8 cellular contexts compared by ENCODE assay signal in genomic region chr17:76701471-76701967, GRCh38. TPM values are rescaled to one million over a fixed set of nuclear protein-coding genes. Genes with fewer than 3 reads are reported as not detected.
A peak's percentile ranks its signal among the peaks of the same experiment; 100 is the strongest.
DNase-seq lines count a peak whose midpoint lies in the region; ATAC-seq and TF ChIP-seq lines count a peak whose summit lies in the region.
"Had no signal": no experiment of that assay in that cellular context is flagged by ENCODE, and none has a peak within 500 bp of the region (broad histone marks: within the 10 kb centered on the region; RNA-seq: fewer than 3 reads in every experiment).

No MANE protein-coding gene starts in this region.

- H3K23ac ChIP-seq in mesenchymal stem cell (ENCODE audit: low read length in 2 of 2) = peak overlapping the region in 1 of 2 experiments; percentile 54

- H3K9ac ChIP-seq in mesenchymal stem cell (ENCODE audit: low read length) = peak overlapping the region; percentile 87

- intact Hi-C loops in upper lobe of right lung (cut with DNase I) = no loop called here

- 62% methylated on average over 11 of the region's 11 CpGs for WGBS in mesenchymal stem cell

- H3K18ac ChIP-seq in mesenchymal stem cell (ENCODE audit: low read depth in 1 of 2, low read length in 2 of 2) = peak overlapping the region; percentile 81 to 88

- no peak overlapping the region for H2AFZ ChIP-seq in mesenchymal stem cell (ENCODE audit: low read depth, low read length)

- peak overlapping the region; percentile 92 for H3K27ac ChIP-seq in mesenchymal stem cell (ENCODE audit: low read length, poor library complexity, severe bottlenecking)
- peak overlapping the region; percentile 47 for H3K27ac ChIP-seq in upper lobe of right lung

- H3K14ac ChIP-seq in mesenchymal stem cell (ENCODE audit: low read length in 2 of 2) = peak overlapping the region in 1 of 2 experiments; percentile 28

- peak overlapping the region; percentile 98 for H2AK5ac ChIP-seq in mesenchymal stem cell (ENCODE audit: low read length, severe bottlenecking)

- H3K27me3 ChIP-seq in mesenchymal stem cell (ENCODE audit: control insufficient read depth in 1 of 2, insufficient read depth in 1 of 2, low read length in 2 of 2) = no peaks in the 10 kb centered on the region
- no peaks in the 10 kb centered on the region for H3K27me3 ChIP-seq in upper lobe of right lung

- DNase-seq in astrocyte of the hippocampus (ENCODE audit: low read depth, low spot score) = peak; percentile 59
- no peak for DNase-seq in mesenchymal stem cell
- DNase-seq in upper lobe of right lung = no peak
- no peak for DNase-seq in anterior cingulate cortex (lab: John Stamatoyannopoulos, UW)
- no peak for DNase-seq in NCI-H1436 (lab: John Stamatoyannopoulos, UW)
- DNase-seq: activated naive CD4-positive, alpha-beta T cell treated with Interleukin-2 at 50 U/mL for 16 hours; T1000 had no signal

- H3K9me3 ChIP-seq in mesenchymal stem cell (ENCODE audit: control insufficient read depth, low read length) (no peaks in the 10 kb centered on the region), upper lobe of right lung (no peaks in the 10 kb centered on the region)

- peak overlapping the region; percentile 62 for H3K4me2 ChIP-seq in mesenchymal stem cell (ENCODE audit: low read length, poor library complexity, severe bottlenecking)

- H2BK15ac ChIP-seq in mesenchymal stem cell (ENCODE audit: low read depth, poor library complexity, severe bottlenecking) = no peak overlapping the region

- ATAC-seq in upper lobe of right lung = no peak
- ATAC-seq: HCT116 had no signal

- H3K4ac ChIP-seq in mesenchymal stem cell (ENCODE audit: low read depth in 1 of 2, low read length in 2 of 2) = peak overlapping the region in 1 of 2 experiments; percentile 74

- H3K4me3 ChIP-seq in mesenchymal stem cell (ENCODE audit: insufficient read depth in 1 of 2, low read depth in 1 of 2, low read length in 2 of 2) = peak overlapping the region; percentile 9 to 70
- H3K4me3 ChIP-seq in upper lobe of right lung = no peak overlapping the region

- H4K91ac ChIP-seq in mesenchymal stem cell (ENCODE audit: low read length) = peak overlapping the region; percentile 57

- H2BK5ac ChIP-seq in mesenchymal stem cell (ENCODE audit: low read depth, low read length, poor library complexity, severe bottlenecking) = no peak overlapping the region

- no peaks in the 10 kb centered on the region for H3K79me1 ChIP-seq in mesenchymal stem cell (replicated peaks; ENCODE audit: low read length, poor library complexity, severe bottlenecking)

- TF ChIP-seq CTCF in upper lobe of right lung (IDR thresholded peaks at IDR 0.05) = no peak

- peak overlapping the region in 1 of 2 experiments; percentile 76 for H2BK12ac ChIP-seq in mesenchymal stem cell (ENCODE audit: low read length in 2 of 2)

- H4K8ac ChIP-seq in mesenchymal stem cell (ENCODE audit: low read length) = no peak overlapping the region

- peak overlapping the region; percentile 54 for H2BK120ac ChIP-seq in mesenchymal stem cell (ENCODE audit: low read depth, low read length)

- H3K4me1 ChIP-seq in mesenchymal stem cell (ENCODE audit: control insufficient read depth, insufficient read depth, low read depth, low read length) (peaks cover 54% of the 10 kb centered on the region), upper lobe of right lung (peaks cover 42% of the 10 kb centered on the region)

- H3K36me3 ChIP-seq in mesenchymal stem cell (ENCODE audit: control insufficient read depth in 1 of 2, insufficient read depth in 2 of 2, low read depth in 1 of 2, low read length in 2 of 2) (peaks cover 0 to 12% of the 10 kb centered on the region in 2 experiments), upper lobe of right lung (no peaks in the 10 kb centered on the region)

RNA-seq across cellular contexts. Expression of gene MXRA7, which starts 9.2 kb away (rescaled TPM):
- 167 TPM for polyA plus RNA-seq in mesenchymal stem cell (2013, experiment 1 of 2)
- polyA plus RNA-seq in mesenchymal stem cell (2013, experiment 2 of 2) = 173 TPM
- total RNA-seq in upper lobe of right lung = 159 TPM

RNA-seq across cellular contexts. Expression of gene JMJD6, which starts 24.9 kb away (rescaled TPM):
- polyA plus RNA-seq in mesenchymal stem cell (2013, experiment 1 of 2) = 23.3 TPM
- polyA plus RNA-seq in mesenchymal stem cell (2013, experiment 2 of 2) = 24.1 TPM
- total RNA-seq in upper lobe of right lung = 29.6 TPM

RNA-seq across cellular contexts. Expression of gene METTL23, which starts 25.1 kb away (rescaled TPM):
- polyA plus RNA-seq in mesenchymal stem cell (2013, experiment 1 of 2) = 35.5 TPM
- polyA plus RNA-seq in mesenchymal stem cell (2013, experiment 2 of 2) = 38.7 TPM
- 31.6 TPM for total RNA-seq in upper lobe of right lung

RNA-seq across cellular contexts. Expression of gene SRSF2, which starts 35.6 kb away (rescaled TPM):
- polyA plus RNA-seq in mesenchymal stem cell (2013, experiment 1 of 2) = 127 TPM
- 137 TPM for polyA plus RNA-seq in mesenchymal stem cell (2013, experiment 2 of 2)
- 145 TPM for total RNA-seq in upper lobe of right lung

RNA-seq across cellular contexts. Expression of gene MFSD11, which starts 36.4 kb away (rescaled TPM):
- 24.6 TPM for polyA plus RNA-seq in mesenchymal stem cell (2013, experiment 1 of 2)
- polyA plus RNA-seq in mesenchymal stem cell (2013, experiment 2 of 2) = 23.7 TPM
- 32.3 TPM for total RNA-seq in upper lobe of right lung
